Comparison of ENCODE assay signal across 22 cellular contexts in genomic region chr5:177083351-177083750, GRCh38. TPM values are rescaled to one million over a fixed set of nuclear protein-coding genes. Genes with fewer than 3 reads are reported as not detected.
DNase-seq lines count a peak whose midpoint lies in the region; ATAC-seq, FAIRE-seq and TF ChIP-seq lines count a peak whose summit lies in the region.
"Had no signal": no experiment of that assay in that cellular context is flagged by ENCODE, and none has a peak within 500 bp of the region (broad histone marks: within the 10 kb centered on the region; RNA-seq: fewer than 3 reads in every experiment).

No MANE protein-coding gene starts in this region.

- POLR2A ChIA-PET in GM12878 (lab: Charles Lee), result no interaction called here

- FAIRE-seq in GM18507 (lab: Jason Lieb, UNC), result peak; percentile 56
- no peak for FAIRE-seq in GM12878 (lab: Jason Lieb, UNC)
- FAIRE-seq: A204.1, D721Med, G401.6, GM19239 had no signal

- no peak for DNase-seq in GM18507 (ENCODE audit: extremely low spot score, insufficient read length, low read depth)
- DNase-seq in GM12878 (ENCODE audit: low read depth, low spot score), result no peak
- DNase-seq in hepatocyte (ENCODE audit: low spot score), result peak; percentile 62
- no peak for DNase-seq in progenitor cell of endocrine pancreas (ENCODE audit: low spot score, unreplicated experiment)
- no peak for DNase-seq in NCI-H146 (lab: John Stamatoyannopoulos, UW)
- DNase-seq in cerebellum (ENCODE audit: low spot score), result no peak
- DNase-seq: ACHN; BE2C; C1 segment of cervical spinal cord; CD4-positive, CD25-positive, alpha-beta regulatory T cell; CD8-positive, alpha-beta memory T cell; COR-L47; GOT3; H9; Karpas-422; KBM-7 had no signal

- intact Hi-C loops in GM12878 (cut with micrococcal nuclease; ENCODE audit: unreplicated experiment), result no loop called here

- H3K36me3 Mint-ChIP-seq in progenitor cell of endocrine pancreas (ENCODE audit: insufficient read depth), result peaks cover 2% of the 10 kb centered on the region
- H3K36me3 Mint-ChIP-seq: CD4-positive, CD25-positive, alpha-beta regulatory T cell; CD8-positive, alpha-beta memory T cell had no signal

- BruUV-seq in GM12878 (replicated peaks; lab: Mats Ljungman, UMichigan), result no TSS peak

- H2AFZ ChIP-seq in GM12878 (ENCODE audit: control insufficient read depth, low read depth, low read length) (no peak overlapping the region), hepatocyte (no peak overlapping the region)

- H3K9me3 Mint-ChIP-seq in progenitor cell of endocrine pancreas (ENCODE audit: low read depth), result no peaks in the 10 kb centered on the region
- H3K9me3 Mint-ChIP-seq: CD4-positive, CD25-positive, alpha-beta regulatory T cell; CD8-positive, alpha-beta memory T cell; H9 had no signal

- H3K27me3 ChIP-seq in GM12878 (replicated peaks in 1 of 2; ENCODE audit: control insufficient read depth in 2 of 2, insufficient read depth in 2 of 2, low read length in 1 of 2), result peaks cover 0 to 4% of the 10 kb centered on the region in 2 experiments; a peak in 3 of 4 replicates
- H3K27me3 ChIP-seq in hepatocyte, result no peaks in the 10 kb centered on the region
- H3K27me3 ChIP-seq: BE2C had no signal

- H3K4me2 ChIP-seq in GM12878 (ENCODE audit: control insufficient read depth, insufficient read depth) (no peak overlapping the region), hepatocyte (no peak overlapping the region)

- no peaks in the 10 kb centered on the region for H3K27me3 Mint-ChIP-seq in progenitor cell of endocrine pancreas

- TF ChIP-seq EP300 in GM12878 (IDR thresholded peaks at IDR 0.05; ENCODE audit: borderline replicate concordance in 1 of 2, control insufficient read depth in 1 of 2, low read depth in 2 of 2, low read length in 2 of 2), result no peak

- in situ Hi-C loops in GM12878 (cut with MboI), result no loop called here

- H3K27ac Mint-ChIP-seq in progenitor cell of endocrine pancreas, result peak overlapping the region; percentile 31
- H3K27ac Mint-ChIP-seq: CD4-positive, CD25-positive, alpha-beta regulatory T cell had no signal

- H3K9me2 ChIP-seq in hepatocyte (replicated peaks; ENCODE audit: insufficient read depth), result no peaks in the 10 kb centered on the region

- H4K20me1 ChIP-seq in GM12878 (ENCODE audit: control insufficient read depth, insufficient read depth) (no peaks in the 10 kb centered on the region), hepatocyte (ENCODE audit: insufficient read depth, poor library complexity, severe bottlenecking) (no peaks in the 10 kb centered on the region)

- H3K79me2 ChIP-seq in GM12878 (ENCODE audit: control insufficient read depth, insufficient read depth, low read length) (no peaks in the 10 kb centered on the region), hepatocyte (peaks cover 8% of the 10 kb centered on the region)

- 0 out of 2 replicates have a peak, but pooled peaks cover 2% of the 10 kb centered on the region for H3K4me1 ChIP-seq in GM12878 (ENCODE audit: control insufficient read depth, insufficient read depth, low read length)
- peaks cover 8% of the 10 kb centered on the region for H3K4me1 ChIP-seq in hepatocyte (ENCODE audit: insufficient read depth)
- H3K4me1 ChIP-seq: BE2C had no signal

- H3K4me1 Mint-ChIP-seq in progenitor cell of endocrine pancreas (ENCODE audit: low read depth), result peaks cover 22% of the 10 kb centered on the region

- no peak overlapping the region for H3K4me3 Mint-ChIP-seq in progenitor cell of endocrine pancreas (ENCODE audit: low read depth)
- H3K4me3 Mint-ChIP-seq: H9 had no signal

- SMC1A ChIA-PET in GM12878 (lab: Charles Lee; ENCODE audit: uncharacterized antibody, unreplicated experiment), result interaction anchor here (1.3 to 2.6 kb wide), 2 partner anchors 12 to 29 kb away, joined by 3 to 10 read pairs; no protein-coding TSS in a partner anchor

- TF ChIP-seq RAD21 in GM12878 (IDR thresholded peaks at IDR 0.05; ENCODE audit: insufficient read depth, low read depth, low read length), result no peak

- H3K27ac ChIP-seq in GM12878 (ENCODE audit: control insufficient read depth, insufficient read depth) (no peak overlapping the region), hepatocyte (peak overlapping the region; percentile 77)
- H3K27ac ChIP-seq: HL-60 had no signal

- H3K9me3 ChIP-seq in GM12878 (replicated peaks; ENCODE audit: control insufficient read depth, insufficient read depth, low read length) (no peaks in the 10 kb centered on the region), hepatocyte (ENCODE audit: low read depth) (no peaks in the 10 kb centered on the region)
- H3K9me3 ChIP-seq: BE2C had no signal

- 28% methylated on average over 4 of the region's 4 CpGs for WGBS in GM12878 (ENCODE audit: insufficient coverage, insufficient replicate concordance, low lambda C conversion rate, missing lambda C conversion rate)
- 44% methylated on average over 4 of the region's 4 CpGs for WGBS in hepatocyte (ENCODE audit: low lambda C conversion rate, missing lambda C conversion rate)

- CTCF ChIA-PET in GM12878 (lab: Yijun Ruan, JAX), result interaction anchor here (1.1 to 3.5 kb wide), 3 partner anchors 11 to 28 kb away, joined by 3 to 30 read pairs (median 13); no protein-coding TSS in a partner anchor

- TF ChIP-seq CTCF in GM12878 (IDR thresholded peaks at IDR 0.05 in 2 of 3, conservative IDR thresholded peaks at IDR 0.05 in 1 of 3; ENCODE audit: control insufficient read depth in 2 of 3, extremely low read depth in 1 of 3, insufficient read depth in 1 of 3, low read depth in 3 of 3, low read length in 3 of 3), result no peak
- TF ChIP-seq CTCF in hepatocyte (IDR thresholded peaks at IDR 0.05; ENCODE audit: poor library complexity), result no peak
- no peak for TF ChIP-seq CTCF in progenitor cell of endocrine pancreas (IDR thresholded peaks at IDR 0.05; ENCODE audit: unreplicated experiment)

- RAD21 ChIA-PET in GM12878 (lab: Charles Lee; ENCODE audit: unreplicated experiment), result interaction anchor here (4.2 kb wide), 1 partner anchor 12 kb away, joined by 17 read pairs; no protein-coding TSS in a partner anchor

- no peak overlapping the region for H3K9ac ChIP-seq in GM12878 (ENCODE audit: control insufficient read depth, insufficient read depth, low read length)

- no peak overlapping the region for H3K4me3 ChIP-seq in GM12878
- H3K4me3 ChIP-seq in hepatocyte, result no peak overlapping the region

- no peak for TF ChIP-seq POLR2A in GM12878 (IDR thresholded peaks at IDR 0.05; ENCODE audit: low read depth, low read length)

- H3K36me3 ChIP-seq in GM12878 (ENCODE audit: control insufficient read depth in 2 of 2, insufficient read depth in 2 of 2, low read length in 1 of 2), result no peaks in the 10 kb centered on the region
- no peaks in the 10 kb centered on the region for H3K36me3 ChIP-seq in hepatocyte (replicated peaks; ENCODE audit: insufficient read depth, low read depth)
- H3K36me3 ChIP-seq: BE2C had no signal

- ATAC-seq in GM12878, result no peak
- no peak for ATAC-seq in HG02973 (IDR thresholded peaks at IDR 0.05; ENCODE audit: unreplicated experiment)

RNA-seq across cellular contexts. Expression of gene FGFR4, which starts 3.4 kb away (rescaled TPM):
- 0.44 TPM in 1 of 2 replicates, not detected in the other for total RNA-seq in GM12878 (2013; cell fraction: nucleolus; rRNA removed)
- 0.17 TPM in 1 of 2 replicates, not detected in the other for total RNA-seq in GM12878 (2014; rRNA removed)
- total RNA-seq in GM12878 (2014; rRNA removed; fragmentation: Illumina TruSeq; extraction: Trizol), result not detected in 2 replicates
- 0.77 and 1.6 TPM in 2 replicates for total RNA-seq in GM12878 (2021)
- polyA plus RNA-seq in GM12878 (2011; ENCODE audit: low read depth), result 0.68 TPM
- 0.18 TPM in 1 of 2 replicates, not detected in the other for polyA plus RNA-seq in GM12878 (2011; rRNA removed)
- 0.10 and 0.32 TPM in 2 replicates for polyA plus RNA-seq in GM12878 (2011; cell fraction: cytosol; rRNA removed)
- 0.66 and 1.1 TPM in 2 replicates for polyA plus RNA-seq in GM12878 (2011; cell fraction: nucleus; rRNA removed)
- polyA plus RNA-seq in GM12878 (2012), result 0.35 and 0.87 TPM in 2 replicates
- not detected in 2 replicates for polyA plus RNA-seq in GM12878 (2014; fragmentation: Illumina TruSeq; extraction: Trizol)
- polyA plus RNA-seq in GM12878 (2014; fragmentation: Nextera tagmentation; extraction: Ambion mirVana), result not detected
- polyA plus RNA-seq in GM12878 (2014; rRNA removed), result 0.13 and 0.33 TPM in 2 replicates
- under 1 TPM in 1 of 2 experiments, not detected in 1; 0.28 TPM for polyA plus RNA-seq in GM12878 (2016; fragmentation: Nextera tagmentation; extraction: Ambion mirVana)
- polyA minus RNA-seq in GM12878 (2011; rRNA and poly(A)+ RNA removed), result 0.95 and 1.9 TPM in 2 replicates
- not detected in 2 replicates for polyA minus RNA-seq in GM12878 (2011; cell fraction: cytosol; rRNA and poly(A)+ RNA removed)
- 0.48 TPM in 1 of 2 replicates, not detected in the other for polyA minus RNA-seq in GM12878 (2011; cell fraction: nucleus; rRNA and poly(A)+ RNA removed)
- 90.2 and 121 TPM in 2 replicates for total RNA-seq in hepatocyte
- polyA plus RNA-seq in hepatocyte, result 75.6 and 94.3 TPM in 2 replicates
- 244 and 258 TPM in 2 replicates for total RNA-seq in progenitor cell of endocrine pancreas
- total RNA-seq in cerebellum, result 4.5 TPM

RNA-seq across cellular contexts. Expression of gene NSD1, which starts 50.2 kb away (rescaled TPM):
- 210 and 218 TPM in 2 replicates for total RNA-seq in GM12878 (2013; cell fraction: nucleolus; rRNA removed)
- 39.2 and 40.0 TPM in 2 replicates for total RNA-seq in GM12878 (2014; rRNA removed)
- total RNA-seq in GM12878 (2014; rRNA removed; fragmentation: Illumina TruSeq; extraction: Trizol), result 35.8 and 38.5 TPM in 2 replicates
- total RNA-seq in GM12878 (2021), result 49.9 and 57.9 TPM in 2 replicates
- 10.5 TPM for polyA plus RNA-seq in GM12878 (2011; ENCODE audit: low read depth)
- polyA plus RNA-seq in GM12878 (2011; rRNA removed), result 21.5 and 26.9 TPM in 2 replicates
- 13.1 and 13.2 TPM in 2 replicates for polyA plus RNA-seq in GM12878 (2011; cell fraction: cytosol; rRNA removed)
- polyA plus RNA-seq in GM12878 (2011; cell fraction: nucleus; rRNA removed), result 27.2 and 34.1 TPM in 2 replicates
- polyA plus RNA-seq in GM12878 (2012), result 13.2 and 16.4 TPM in 2 replicates
- 25.1 and 27.2 TPM in 2 replicates for polyA plus RNA-seq in GM12878 (2014; fragmentation: Illumina TruSeq; extraction: Trizol)
- polyA plus RNA-seq in GM12878 (2014; fragmentation: Nextera tagmentation; extraction: Ambion mirVana), result 10 to 100 TPM in 1 of 2 experiments, 1 to 10 TPM in 1; 7.0 to 13.1 TPM
- 20.5 and 23.8 TPM in 2 replicates for polyA plus RNA-seq in GM12878 (2014; rRNA removed)
- 10 to 100 TPM; 39.5 to 50.5 TPM for polyA plus RNA-seq in GM12878 (2016; fragmentation: Nextera tagmentation; extraction: Ambion mirVana)
- 42.7 and 44.5 TPM in 2 replicates for polyA minus RNA-seq in GM12878 (2011; rRNA and poly(A)+ RNA removed)
- polyA minus RNA-seq in GM12878 (2011; cell fraction: cytosol; rRNA and poly(A)+ RNA removed), result 18.0 and 18.8 TPM in 2 replicates
- polyA minus RNA-seq in GM12878 (2011; cell fraction: nucleus; rRNA and poly(A)+ RNA removed), result 50.7 and 102 TPM in 2 replicates
- 28.8 and 29.1 TPM in 2 replicates for total RNA-seq in hepatocyte
- 23.4 and 26.6 TPM in 2 replicates for polyA plus RNA-seq in hepatocyte
- total RNA-seq in progenitor cell of endocrine pancreas, result 168 and 178 TPM in 2 replicates
- total RNA-seq in cerebellum, result 102 TPM

Comparison
In these comparisons a context has a peak if more than half of its experiments do, and no peak if none do; other contexts are left out.
1. RNA of gene FGFR4, which starts 3.4 kb away (total RNA-seq): 244 to 258 TPM in progenitor cell of endocrine pancreas and 90.2 to 121 TPM in hepatocyte; 4.5 TPM in cerebellum (single experiment) and 0.17 to 1.6 TPM in GM12878; every median in the first group is over 10 times any median in the second.